9 cellular contexts compared by ENCODE assay signal in the genomic region with DNA sequence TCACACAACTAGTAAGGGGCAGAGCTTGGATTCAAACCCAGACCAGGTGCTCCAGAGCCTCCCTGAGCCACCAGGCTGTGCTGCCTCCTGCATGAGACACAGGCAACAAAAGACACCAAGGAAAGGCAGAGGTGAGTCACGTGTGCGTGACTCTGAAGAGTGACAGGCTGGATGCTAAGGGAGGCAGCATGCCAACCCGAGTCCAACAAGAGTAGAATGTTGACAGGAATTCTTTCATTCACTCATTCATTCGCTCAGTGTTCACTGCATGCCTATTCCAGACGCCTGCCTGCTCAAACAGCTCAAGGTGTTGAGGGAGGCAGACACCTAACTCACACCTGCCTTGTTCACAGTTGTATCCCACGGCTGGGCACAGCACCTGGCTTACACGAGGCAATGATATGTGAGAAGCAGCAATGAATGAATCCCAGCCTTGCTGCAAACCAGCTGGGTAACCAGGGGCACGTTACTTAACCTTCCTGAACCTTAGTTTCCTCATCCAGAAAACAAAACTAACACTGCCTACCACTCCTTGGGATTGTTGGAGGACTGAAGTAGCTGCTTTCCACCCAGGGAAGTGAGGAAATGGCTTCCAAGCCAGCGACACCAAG.
A peak's percentile ranks its signal among the peaks of the same experiment; 100 is the strongest.
DNase-seq lines count a peak whose midpoint lies in the region; ATAC-seq and TF ChIP-seq lines count a peak whose summit lies in the region.
"Had no signal": no experiment of that assay in that cellular context is flagged by ENCODE, and none has a peak within 500 bp of the region (broad histone marks: within the 10 kb centered on the region; RNA-seq: fewer than 3 reads in every experiment).

No MANE protein-coding gene starts in this region.

- peak; percentile 24 for TF ChIP-seq CTCF in foreskin fibroblast (IDR thresholded peaks at IDR 0.05; ENCODE audit: low read depth, low read length)

- H3K27ac Mint-ChIP-seq in stimulated activated effector memory CD8-positive, alpha-beta T cell treated with anti-CD3 and anti-CD28 coated beads, Interleukin-12 subunit alpha, Interleukin-12 subunit beta, amount 100 ng/mL, for 72 hours: peak overlapping the region; percentile 73

- H3K4me1 Mint-ChIP-seq in stimulated activated effector memory CD8-positive, alpha-beta T cell treated with anti-CD3 and anti-CD28 coated beads, Interleukin-12 subunit alpha, Interleukin-12 subunit beta, amount 100 ng/mL, for 72 hours: peaks cover 72% of the 10 kb centered on the region

- peak overlapping the region; percentile 31 for H3K4me3 Mint-ChIP-seq in stimulated activated effector memory CD8-positive, alpha-beta T cell treated with anti-CD3 and anti-CD28 coated beads, Interleukin-12 subunit alpha, Interleukin-12 subunit beta, amount 100 ng/mL, for 72 hours
- H3K4me3 Mint-ChIP-seq: nephron had no signal

- peak; percentile 63 for DNase-seq in NCI-H69 (lab: John Stamatoyannopoulos, UW)
- DNase-seq in foreskin fibroblast: peak in 1 of 2 donors; percentile 51
- DNase-seq in stimulated activated effector memory CD8-positive, alpha-beta T cell treated with anti-CD3 and anti-CD28 coated beads, Interleukin-12 subunit alpha, Interleukin-12 subunit beta, amount 100 ng/mL, for 72 hours (ENCODE audit: low spot score in 2 of 2): no peak
- no peak for DNase-seq in UCSD-AML1 (lab: John Stamatoyannopoulos, UW; ENCODE audit: unreplicated experiment)
- no peak for DNase-seq in NK-92 (lab: John Stamatoyannopoulos, UW; ENCODE audit: unreplicated experiment)
- no peak for DNase-seq in AML-193 (lab: John Stamatoyannopoulos, UW)

- H3K9me3 Mint-ChIP-seq in stimulated activated effector memory CD8-positive, alpha-beta T cell treated with anti-CD3 and anti-CD28 coated beads, Interleukin-12 subunit alpha, Interleukin-12 subunit beta, amount 100 ng/mL, for 72 hours: no peaks in the 10 kb centered on the region
- H3K9me3 Mint-ChIP-seq: nephron had no signal

- no peaks in the 10 kb centered on the region for H3K36me3 Mint-ChIP-seq in stimulated activated effector memory CD8-positive, alpha-beta T cell treated with anti-CD3 and anti-CD28 coated beads, Interleukin-12 subunit alpha, Interleukin-12 subunit beta, amount 100 ng/mL, for 72 hours

- ATAC-seq in GM18907 (IDR thresholded peaks at IDR 0.05; ENCODE audit: unreplicated experiment) (peak; percentile 22), GM19328 (IDR thresholded peaks at IDR 0.05; ENCODE audit: unreplicated experiment) (no peak)
- peak; percentile 63 for ATAC-seq in stimulated activated effector memory CD8-positive, alpha-beta T cell treated with anti-CD3 and anti-CD28 coated beads, Interleukin-12 subunit alpha, Interleukin-12 subunit beta, amount 100 ng/mL, for 72 hours

- H3K4me3 ChIP-seq in foreskin fibroblast (ENCODE audit: low read depth in 1 of 2, low read length in 2 of 2): peak overlapping the region in 1 of 2 donors; percentile 11
